ENCODE assay signal across 28 cellular contexts in the genomic region with DNA sequence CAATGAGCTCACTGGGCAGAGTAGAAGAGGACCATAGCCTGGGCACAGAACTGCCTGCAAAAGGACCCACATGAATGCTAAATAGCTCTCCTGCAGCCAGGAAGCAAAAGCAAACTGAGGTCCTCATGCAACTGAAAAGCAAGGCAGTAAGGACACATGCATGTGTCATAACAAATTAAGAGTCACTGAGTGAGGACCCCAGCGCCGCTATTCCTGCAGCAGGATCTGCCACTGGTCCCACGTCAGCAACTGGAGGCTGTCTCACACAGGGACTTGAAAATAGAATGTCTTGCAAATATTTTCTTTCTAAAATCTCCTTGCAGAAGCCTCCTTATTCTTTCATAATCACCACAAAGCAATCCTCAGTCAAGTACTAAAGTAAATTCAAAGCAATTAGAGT.
"Had no signal": no experiment of that assay in that cellular context is flagged by ENCODE, and none has a peak within 500 bp of the region (broad histone marks: within the 10 kb centered on the region; RNA-seq: fewer than 3 reads in every experiment).

No MANE protein-coding gene starts in this region.

- H2AFZ ChIP-seq: parathyroid adenoma had no signal

- H3K36me3 Mint-ChIP-seq: immature natural killer cell; stimulated activated memory B cell treated with anti-CD40 and anti-IgM and Interleukin-4, amounts not matched to agents 10 μg/mL and 1 μg/mL and 100 μg/mL, for 72 hours; type B pancreatic cell had no signal

- H3K4me1 Mint-ChIP-seq: nephron had no signal

- DNase-seq: hippocampal formation; immature natural killer cell; kidney; left colon; left lung; lower lobe of right lung; mammary epithelial cell; mesenchymal stem cell; naive thymus-derived CD8-positive, alpha-beta T cell; occipital lobe; psoas muscle; stimulated activated CD4-positive, alpha-beta T cell treated with anti-CD3 and anti-CD28 coated beads, Interleukin-1b, Interleukin-23, amount 100 ng/mL, for 48 hours; stimulated activated CD4-positive, alpha-beta T cell treated with anti-CD3 and anti-CD28 coated beads, Interleukin-2, amount 100 ng/mL, for 48 hours; stimulated activated CD4-positive, alpha-beta T cell treated with anti-CD3 and anti-CD28 coated beads, Interleukin-4, amount 100 ng/mL, for 4 hours; stimulated activated CD8-positive, alpha-beta memory T cell treated with anti-CD3 and anti-CD28 coated beads, Interleukin-4, amount 100 ng/mL, for 48 hours; stimulated activated naive CD4-positive, alpha-beta T cell treated with Interleukin-2 at 50 U/mL for 16 hours; stimulated activated naive CD8-positive, alpha-beta T cell treated with anti-CD3 and anti-CD28 coated beads, Interleukin-15, amount 100 ng/mL, for 72 hours; uterus had no signal

- ATAC-seq: left colon; left lung; lower lobe of right lung; naive thymus-derived CD8-positive, alpha-beta T cell; psoas muscle; stimulated activated memory B cell treated with anti-CD40 and anti-IgM and Interleukin-4, amounts not matched to agents 10 μg/mL and 1 μg/mL and 100 μg/mL, for 72 hours; stimulated activated naive CD8-positive, alpha-beta T cell treated with anti-CD3 and anti-CD28 coated beads, Interleukin-15, amount 100 ng/mL, for 72 hours had no signal

- H3K9me3 Mint-ChIP-seq: immature natural killer cell, type B pancreatic cell had no signal

- H3K4me2 ChIP-seq: smooth muscle cell had no signal

- H3K4me1 ChIP-seq: left lung, lower lobe of right lung, parathyroid adenoma, psoas muscle, right atrium auricular region, right lobe of liver, tibial nerve, uterus had no signal

- H3K27ac ChIP-seq: left lung, lower lobe of right lung, neutrophil, parathyroid adenoma, psoas muscle, right atrium auricular region, right lobe of liver, tibial nerve, uterus had no signal

- H3K9me3 ChIP-seq: left lung, lower lobe of right lung, neutrophil, psoas muscle, right atrium auricular region, right lobe of liver, uterus had no signal

- H3K79me2 ChIP-seq: parathyroid adenoma had no signal

- H3K27ac Mint-ChIP-seq: immature natural killer cell; nephron; stimulated activated memory B cell treated with anti-CD40 and anti-IgM and Interleukin-4, amounts not matched to agents 10 μg/mL and 1 μg/mL and 100 μg/mL, for 72 hours; stimulated activated naive CD8-positive, alpha-beta T cell treated with anti-CD3 and anti-CD28 coated beads, Interleukin-15, amount 100 ng/mL, for 72 hours; type B pancreatic cell had no signal

- H3K36me3 ChIP-seq: left lung, lower lobe of right lung, neutrophil, right atrium auricular region, right lobe of liver, tibial nerve, uterus had no signal

- H3K27me3 ChIP-seq: left lung, right atrium auricular region, right lobe of liver, tibial nerve, uterus had no signal

- H3K4me3 ChIP-seq: left lung, lower lobe of right lung, psoas muscle, right atrium auricular region, right lobe of liver, smooth muscle cell, tibial nerve, uterus had no signal

- H3K4me3 Mint-ChIP-seq: immature natural killer cell; naive thymus-derived CD8-positive, alpha-beta T cell; nephron; neural crest cell; stimulated activated memory B cell treated with anti-CD40 and anti-IgM and Interleukin-4, amounts not matched to agents 10 μg/mL and 1 μg/mL and 100 μg/mL, for 72 hours; stimulated activated naive CD8-positive, alpha-beta T cell treated with anti-CD3 and anti-CD28 coated beads, Interleukin-15, amount 100 ng/mL, for 72 hours; type B pancreatic cell had no signal

- H3K9ac ChIP-seq: parathyroid adenoma had no signal
